8 cellular contexts compared by ENCODE assay signal in genomic region chr1:117366281-117366981, GRCh38. TPM values are rescaled to one million over a fixed set of nuclear protein-coding genes. Genes with fewer than 3 reads are reported as not detected.
A peak's percentile ranks its signal among the peaks of the same experiment; 100 is the strongest.
DNase-seq lines count a peak whose midpoint lies in the region; ATAC-seq and TF ChIP-seq lines count a peak whose summit lies in the region.

No MANE protein-coding gene starts in this region.

- H3K36me3 ChIP-seq in mucosa of descending colon (ENCODE audit: low read depth) = no peaks in the 10 kb centered on the region

- TF ChIP-seq POLR2A in GM19193 (IDR thresholded peaks at IDR 0.05; ENCODE audit: extremely low read depth, insufficient read depth, insufficient read length) = peak; percentile 54

- H3K9me3 ChIP-seq in mucosa of descending colon = no peaks in the 10 kb centered on the region

- DNase-seq in C1 segment of cervical spinal cord (lab: John Stamatoyannopoulos, UW) (peak; percentile 28 to 92 (median 76)), NOMO-1 (lab: John Stamatoyannopoulos, UW; ENCODE audit: unreplicated experiment in 2 of 2) (peak; percentile 54 to 65), activated T-cell treated with anti-CD3 and anti-CD28 coated beads for 24 hours (ENCODE audit: low read depth) (peak; percentile 70), epithelial cell of esophagus (ENCODE audit: low read depth) (peak; percentile 77), mucosa of descending colon (peak; percentile 91 to 94 (median 91))
- peak; percentile 75 to 80 for DNase-seq in stimulated activated CD8-positive, alpha-beta memory T cell treated with anti-CD3 and anti-CD28 coated beads, Interleukin-2, amount 100 ng/mL, for 48 hours (ENCODE audit: low read depth in 2 of 2)

- TF ChIP-seq CTCF in epithelial cell of esophagus (IDR thresholded peaks at IDR 0.05; ENCODE audit: insufficient read depth, low read depth, low read length, missing control alignments) = no peak
- TF ChIP-seq CTCF in mucosa of descending colon (IDR thresholded peaks at IDR 0.05) = no peak

- intact Hi-C loops in mucosa of descending colon (cut with DNase I, micrococcal nuclease) = no loop called here

- H3K4me1 ChIP-seq in mucosa of descending colon (ENCODE audit: low read depth) = peaks cover 23% of the 10 kb centered on the region

- peak; percentile 21 for ATAC-seq in HG03378 (IDR thresholded peaks at IDR 0.05; ENCODE audit: unreplicated experiment)
- peak; percentile 89 for ATAC-seq in mucosa of descending colon

- H3K4me3 ChIP-seq in epithelial cell of esophagus (ENCODE audit: low read length) = peak overlapping the region; percentile 75
- peak overlapping the region; percentile 70 for H3K4me3 ChIP-seq in mucosa of descending colon

RNA-seq across cellular contexts. Expression of gene MAN1A2, which starts 0.8 kb away (rescaled TPM):
- total RNA-seq in mucosa of descending colon = 10 to 100 TPM; 29.1 to 59.6 (median 32.4) TPM

Comparison
In these comparisons a context has a peak if more than half of its experiments do, and no peak if none do; other contexts are left out.
1. Peak in every context shown above with its lines: DNase-seq, ATAC-seq and H3K4me3 ChIP-seq.